Comparison of ENCODE assay signal across 13 cellular contexts in the genomic region with DNA sequence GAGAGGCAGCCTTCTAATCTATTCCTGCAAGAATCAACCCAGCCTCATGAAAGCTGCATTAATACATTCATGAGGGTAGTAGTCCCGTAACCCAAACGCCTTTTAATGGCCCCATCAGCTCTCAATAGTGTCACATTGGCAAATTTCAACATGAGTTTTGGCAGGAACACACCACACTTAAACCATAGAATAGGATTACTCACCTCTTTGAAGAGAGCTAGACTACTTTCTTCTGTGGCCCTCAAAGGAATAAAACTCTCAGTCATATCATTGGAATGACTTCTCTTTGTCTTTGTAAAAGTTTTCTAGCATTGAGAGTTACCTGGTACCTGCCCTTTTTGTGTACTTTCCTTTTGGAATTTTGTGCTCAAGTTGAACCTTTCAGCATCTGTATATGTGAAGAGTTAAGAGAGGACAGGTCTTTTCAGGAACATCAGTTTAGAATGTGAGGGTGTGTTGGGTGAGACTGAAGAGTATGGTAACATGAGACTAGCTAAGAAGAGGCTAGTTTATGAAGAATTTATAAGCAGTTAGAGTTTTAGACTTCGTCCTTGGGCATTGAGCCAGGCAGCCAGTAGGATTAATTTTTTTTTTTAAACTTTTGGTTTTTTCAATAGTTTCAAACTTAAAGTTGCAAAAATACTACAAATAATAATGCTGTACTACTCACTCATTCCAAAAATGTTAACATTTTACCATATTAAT.
A peak's percentile ranks its signal among the peaks of the same experiment; 100 is the strongest.
DNase-seq lines count a peak whose midpoint lies in the region; ATAC-seq and TF ChIP-seq lines count a peak whose summit lies in the region.
"Had no signal": no experiment of that assay in that cellular context is flagged by ENCODE, and none has a peak within 500 bp of the region (broad histone marks: within the 10 kb centered on the region; RNA-seq: fewer than 3 reads in every experiment).

No MANE protein-coding gene starts in this region.

- WGBS in ovary, 3 donors, result 61% methylated on average over 3 of the region's 3 CpGs

- RAD21 ChIA-PET in HCT116 (lab: Charles Lee; ENCODE audit: low non-redundant PET in 1 of 2, low total read pairs in 2 of 2, uncharacterized antibody in 2 of 2, unreplicated experiment in 2 of 2), result no interaction called here

- POLR2A ChIA-PET in HCT116 (lab: Charles Lee), result no interaction called here
- POLR2A ChIA-PET in RWPE1 (lab: Yijun Ruan, JAX; ENCODE audit: low non-redundant PET), result no interaction called here
- POLR2A ChIA-PET in PC-9 (lab: Charles Lee; ENCODE audit: unreplicated experiment), result interaction anchor here (0.7 kb wide), 1 partner anchor 74 kb away, joined by 6 read pairs; no protein-coding TSS in a partner anchor

- no peak for DNase-seq in HCT116 (ENCODE audit: low read depth, low spot score)
- peak; percentile 38 for DNase-seq in RWPE1 (ENCODE audit: low spot score)
- DNase-seq in fibroblast of lung (ENCODE audit: low read depth in 2 of 2), result peak; percentile 24 to 68
- DNase-seq in ovary, result peak in 3 of 5 donors; percentile 21 to 59 (median 34)
- no peak for DNase-seq in PC-9
- no peak for DNase-seq in amygdala (lab: John Stamatoyannopoulos, UW)
- no peak for DNase-seq in central memory CD4-positive, alpha-beta T cell
- DNase-seq: C1 segment of cervical spinal cord; naive thymus-derived CD8-positive, alpha-beta T cell; NCI-H187 treated with DMSO at 0.1 percent for 48 hours; NCI-H526; stimulated activated CD4-positive, alpha-beta T cell treated with anti-CD3 and anti-CD28 coated beads, Interleukin-4, amount 100 ng/mL, for 24 hours had no signal

- H3F3A ChIP-seq in PC-9 (ENCODE audit: insufficient read depth, low read depth), result no peaks in the 10 kb centered on the region; the same call in 1 of the 2 replicates

- no TSS peak for BruUV-seq in HCT116 (replicated peaks; lab: Mats Ljungman, UMichigan)
- BruUV-seq in PC-9 (replicated peaks; lab: Mats Ljungman, UMichigan), result no TSS peak

- H3K4me1 ChIP-seq in HCT116 (ENCODE audit: control insufficient read depth in 1 of 2, insufficient read depth in 2 of 2, low read length in 2 of 2), result peaks cover 0 to 14% of the 10 kb centered on the region in 2 experiments; a peak in 1 of 4 replicates
- no peaks in the 10 kb centered on the region for H3K4me1 ChIP-seq in fibroblast of lung (ENCODE audit: control insufficient read depth, extremely low read depth, insufficient read depth, low read length)
- H3K4me1 ChIP-seq in ovary (ENCODE audit: insufficient read depth), result peaks cover 6% of the 10 kb centered on the region
- no peaks in the 10 kb centered on the region for H3K4me1 ChIP-seq in PC-9 (replicated peaks; ENCODE audit: insufficient read depth)

- no peak overlapping the region for H3K4me2 ChIP-seq in HCT116 (ENCODE audit: low read length)
- H3K4me2 ChIP-seq in fibroblast of lung (ENCODE audit: extremely low read depth, insufficient read depth, low read length), result no peak overlapping the region
- H3K4me2 ChIP-seq in PC-9, result no peak overlapping the region

- H4K20me1 ChIP-seq in HCT116 (ENCODE audit: insufficient read depth), result peaks cover 2% of the 10 kb centered on the region; the same call in 1 of the 2 replicates
- H4K20me1 ChIP-seq in fibroblast of lung (ENCODE audit: control insufficient read depth, extremely low read depth, insufficient read depth, low read length), result no peaks in the 10 kb centered on the region
- no peaks in the 10 kb centered on the region for H4K20me1 ChIP-seq in PC-9 (ENCODE audit: insufficient read depth)

- intact Hi-C loops in HCT116 (cut with micrococcal nuclease) (no loop called here), ovary (cut with DNase I) (no loop called here), PC-9 (cut with micrococcal nuclease; ENCODE audit: unreplicated experiment) (no loop called here)

- no peak for TF ChIP-seq RAD21 in HCT116 (IDR thresholded peaks at IDR 0.05; ENCODE audit: low read depth)

- H3K36me3 ChIP-seq in HCT116 (ENCODE audit: control insufficient read depth in 1 of 2, insufficient read depth in 2 of 2, low read length in 2 of 2) (peaks cover 0 to 15% of the 10 kb centered on the region in 2 experiments; a peak in 1 of 4 replicates), fibroblast of lung (ENCODE audit: control insufficient read depth, insufficient read depth, low read length) (no peaks in the 10 kb centered on the region), ovary (no peaks in the 10 kb centered on the region), PC-9 (ENCODE audit: low read depth) (no peaks in the 10 kb centered on the region; the same call in 1 of the 2 replicates)

- TF ChIP-seq POLR2A in HCT116 (IDR thresholded peaks at IDR 0.05; ENCODE audit: borderline replicate concordance, extremely low read depth, insufficient read depth, insufficient read length) (no peak), ovary (IDR thresholded peaks at IDR 0.05) (no peak)

- TF ChIP-seq EP300 in ovary (IDR thresholded peaks at IDR 0.05), result no peak

- H3K27me3 ChIP-seq in HCT116 (ENCODE audit: insufficient read depth, low read length), result no peaks in the 10 kb centered on the region
- no peaks in the 10 kb centered on the region for H3K27me3 ChIP-seq in fibroblast of lung (ENCODE audit: control insufficient read depth, insufficient read depth, low read length)
- H3K27me3 ChIP-seq in ovary, result no peaks in the 10 kb centered on the region
- H3K27me3 ChIP-seq in PC-9 (ENCODE audit: insufficient read depth, low read depth), result no peaks in the 10 kb centered on the region

- H3K79me2 ChIP-seq in HCT116 (ENCODE audit: insufficient read depth, low read length), result peaks cover 50% of the 10 kb centered on the region
- H3K79me2 ChIP-seq in fibroblast of lung (ENCODE audit: control insufficient read depth, insufficient read depth, low read length), result no peaks in the 10 kb centered on the region
- no peaks in the 10 kb centered on the region for H3K79me2 ChIP-seq in PC-9 (ENCODE audit: low read depth)

- no peak overlapping the region for H3K27ac ChIP-seq in HCT116 (ENCODE audit: low read depth, low read length)
- no peak overlapping the region for H3K27ac ChIP-seq in RWPE1
- H3K27ac ChIP-seq in fibroblast of lung (ENCODE audit: insufficient read depth, low read length), result no peak overlapping the region
- H3K27ac ChIP-seq in ovary, result no peak overlapping the region
- no peak overlapping the region for H3K27ac ChIP-seq in PC-9

- TF ChIP-seq CTCF in HCT116 (IDR thresholded peaks at IDR 0.05 in 2 of 3, conservative IDR thresholded peaks at IDR 0.05 in 1 of 3; ENCODE audit: borderline replicate concordance in 1 of 3, insufficient read depth in 1 of 3, low read depth in 2 of 3, low read length in 2 of 3) (no peak), RWPE1 (conservative IDR thresholded peaks at IDR 0.05; ENCODE audit: low read depth) (no peak), fibroblast of lung (conservative IDR thresholded peaks at IDR 0.05 in 1 of 2, IDR thresholded peaks at IDR 0.05 in 1 of 2; ENCODE audit: low read depth in 1 of 2, low read length in 2 of 2) (no peak), ovary (IDR thresholded peaks at IDR 0.05) (no peak), PC-9 (conservative IDR thresholded peaks at IDR 0.05) (no peak)

- H2AFZ ChIP-seq in HCT116 (ENCODE audit: low read depth, low read length, poor library complexity, severe bottlenecking) (no peak overlapping the region), fibroblast of lung (ENCODE audit: low read length) (no peak overlapping the region), PC-9 (no peak overlapping the region)

- ATAC-seq in HCT116, result 0 out of 2 replicates have a peak, but pooled peaks have one; percentile 49
- ATAC-seq: naive thymus-derived CD8-positive, alpha-beta T cell; Panc1 had no signal

- H3K4me3 ChIP-seq in HCT116 (replicated peaks in 1 of 2; ENCODE audit: low read depth in 1 of 2, low read length in 2 of 2), result no peak overlapping the region
- H3K4me3 ChIP-seq in fibroblast of lung (replicated peaks in 1 of 4; ENCODE audit: control extremely low read depth in 1 of 4, insufficient read depth in 1 of 4, low read depth in 3 of 4, low read length in 4 of 4), result no peak overlapping the region
- no peak overlapping the region for H3K4me3 ChIP-seq in ovary
- H3K4me3 ChIP-seq in PC-9, result no peak overlapping the region

- no peak overlapping the region for H3K9ac ChIP-seq in HCT116 (ENCODE audit: low read length)
- H3K9ac ChIP-seq in fibroblast of lung (ENCODE audit: insufficient read depth, low read length), result no peak overlapping the region

- H3K9me2 ChIP-seq in HCT116 (ENCODE audit: insufficient read depth), result no peaks in the 10 kb centered on the region
- no peaks in the 10 kb centered on the region for H3K9me2 ChIP-seq in PC-9 (ENCODE audit: insufficient read depth)

- CTCF ChIA-PET in HCT116 (lab: Charles Lee), result no interaction called here
- CTCF ChIA-PET in RWPE1 (lab: Yijun Ruan, JAX), result interaction anchor here (0.6 kb wide), 1 partner anchor 19 kb away, joined by 3 read pairs; no protein-coding TSS in a partner anchor
- CTCF ChIA-PET in PC-9 (lab: Charles Lee), result no interaction called here

- no peaks in the 10 kb centered on the region for H3K9me3 ChIP-seq in HCT116 (ENCODE audit: control insufficient read depth in 1 of 2, insufficient read depth in 1 of 2, low read depth in 1 of 2, low read length in 2 of 2)
- no peaks in the 10 kb centered on the region for H3K9me3 ChIP-seq in fibroblast of lung (ENCODE audit: control insufficient read depth, insufficient read depth, low read depth, low read length)
- no peaks in the 10 kb centered on the region for H3K9me3 ChIP-seq in ovary
- H3K9me3 ChIP-seq in PC-9 (ENCODE audit: insufficient read depth, low read depth), result no peaks in the 10 kb centered on the region

TF ChIP-seq in HCT116, 20 proteins besides CTCF, POLR2A, EP300 and RAD21 (continues in another document):
- TF ChIP-seq YY1 (IDR thresholded peaks at IDR 0.05; ENCODE audit: extremely low read depth, insufficient replicate concordance, low read depth, low read length), result no peak
- TF ChIP-seq EZH2 (IDR thresholded peaks at IDR 0.05), result no peak
- no peak for TF ChIP-seq FOSL1 (IDR thresholded peaks at IDR 0.05; ENCODE audit: low read depth)

Comparison
In these comparisons a context has a peak if more than half of its experiments do, and no peak if none do; other contexts are left out.
1. DNase-seq: peak in RWPE1 (single experiment), fibroblast of lung (2 of 2) and ovary (3 of 5); none in HCT116 (single experiment), PC-9 (0 of 2), amygdala (0 of 56) and central memory CD4-positive, alpha-beta T cell (single experiment).